Comparison of ENCODE assay signal across 15 cellular contexts in the genomic region with DNA sequence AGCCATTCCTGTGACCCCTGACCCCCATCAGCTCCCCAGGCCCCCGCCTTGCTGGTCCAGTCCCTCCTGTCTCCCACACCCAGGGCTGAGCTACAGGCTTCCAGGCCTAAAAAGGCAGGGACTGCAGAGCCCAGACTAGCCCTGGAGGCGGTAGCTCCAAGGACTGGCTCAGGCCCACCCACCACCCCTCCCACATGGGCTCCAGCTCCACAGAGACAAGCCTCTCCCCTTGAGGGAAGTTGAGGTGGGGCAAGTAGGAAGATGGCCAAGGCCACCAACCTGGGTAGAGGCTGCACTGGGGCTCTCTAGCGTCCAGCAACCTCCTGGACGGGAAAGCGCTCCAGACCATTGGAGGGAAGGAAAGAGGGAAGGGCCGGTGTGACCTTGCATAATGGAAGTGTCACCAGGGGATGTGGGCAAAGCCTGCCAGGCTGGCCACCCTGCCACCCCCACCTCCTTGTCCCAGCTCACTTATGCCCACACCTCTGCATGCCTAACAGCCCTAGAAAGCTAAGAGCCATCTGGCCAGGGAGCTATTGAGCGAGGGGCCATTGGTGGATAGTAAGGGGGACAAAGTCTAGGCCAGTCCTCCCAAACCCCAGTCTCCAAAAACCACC.
DNase-seq lines count a peak whose midpoint lies in the region; ATAC-seq and TF ChIP-seq lines count a peak whose summit lies in the region.
"Had no signal": no experiment of that assay in that cellular context is flagged by ENCODE, and none has a peak within 500 bp of the region (broad histone marks: within the 10 kb centered on the region; RNA-seq: fewer than 3 reads in every experiment).

No MANE protein-coding gene starts in this region.

- H3K4me3 ChIP-seq in Peyer's patch (peak overlapping the region in 2 of 4 donors; percentile 26 to 67), left ventricle myocardium inferior (peak overlapping the region; percentile 84), neuronal stem cell (ENCODE audit: low read length in 2 of 2) (no peak overlapping the region), thoracic aorta (peak overlapping the region; percentile 82)
- H3K4me3 ChIP-seq: HAP-1 had no signal

- H3K79me1 ChIP-seq in neuronal stem cell (ENCODE audit: low read depth, low read length) = no peaks in the 10 kb centered on the region

- ATAC-seq in thoracic aorta (ENCODE audit: insufficient number of reproducible peaks, low FRiP score, low read depth) (peak; percentile 14), HG03175 (IDR thresholded peaks at IDR 0.05; ENCODE audit: unreplicated experiment) (no peak), GM18511 (IDR thresholded peaks at IDR 0.05; ENCODE audit: unreplicated experiment) (no peak)
- ATAC-seq: activated CD8-positive, alpha-beta T cell treated with anti-CD3 and anti-CD28 coated beads, Interleukin-2, amount 10 ng/mL, durations not matched to agents 7 days and 5 days; esophagus mucosa; natural killer cell treated with Interleukin-12 subunit alpha and Interleukin-12 subunit beta and Interleukin-15 and Interleukin-18, amount 100 ng/mL, for 72 hours had no signal

- H3K36me3 ChIP-seq in Peyer's patch = no peaks in the 10 kb centered on the region
- H3K36me3 ChIP-seq in left ventricle myocardium inferior = peaks cover 3% of the 10 kb centered on the region
- no peaks in the 10 kb centered on the region for H3K36me3 ChIP-seq in neuronal stem cell (replicated peaks in 1 of 2; ENCODE audit: control insufficient read depth in 2 of 2, insufficient read depth in 2 of 2, low read length in 2 of 2)
- peaks cover 16% of the 10 kb centered on the region for H3K36me3 ChIP-seq in thoracic aorta
- H3K36me3 ChIP-seq: HAP-1 had no signal

- H3K4me1 ChIP-seq in Peyer's patch (peaks cover 0 to 57% (median 0%) of the 10 kb centered on the region in 4 donors), left ventricle myocardium inferior (peaks cover 99% of the 10 kb centered on the region), neuronal stem cell (ENCODE audit: control insufficient read depth in 2 of 2, insufficient read depth in 1 of 2, low read depth in 1 of 2, low read length in 2 of 2) (peaks cover 9 to 11% of the 10 kb centered on the region in 2 donors), thoracic aorta (ENCODE audit: control insufficient read depth in 1 of 2, low read depth in 2 of 2) (peaks cover 23 to 55% of the 10 kb centered on the region in 2 donors)
- H3K4me1 ChIP-seq: HAP-1 had no signal

- H2BK12ac ChIP-seq in neuronal stem cell (ENCODE audit: low read length) = no peak overlapping the region

- peak overlapping the region in 3 of 4 donors; percentile 25 to 92 (median 80) for H3K27ac ChIP-seq in Peyer's patch
- H3K27ac ChIP-seq in left ventricle myocardium inferior (replicated peaks) = peak overlapping the region; percentile 95
- H3K27ac ChIP-seq in neuronal stem cell (replicated peaks; ENCODE audit: low read length) = no peak overlapping the region
- H3K27ac ChIP-seq in thoracic aorta = peak overlapping the region; percentile 99 to 100

- no peak overlapping the region for H4K8ac ChIP-seq in neuronal stem cell (ENCODE audit: low read depth, low read length)

- no peak overlapping the region for H3K14ac ChIP-seq in neuronal stem cell (ENCODE audit: low read length)

- H3K9ac ChIP-seq in neuronal stem cell (ENCODE audit: low read depth, low read length, poor library complexity) = no peak overlapping the region

- H2BK120ac ChIP-seq in neuronal stem cell (ENCODE audit: low read depth, low read length) = no peak overlapping the region

- no peak overlapping the region for H3K4me2 ChIP-seq in neuronal stem cell (ENCODE audit: insufficient read depth, low read length, poor library complexity, severe bottlenecking)

- H2AFZ ChIP-seq in neuronal stem cell (ENCODE audit: low read length) = no peak overlapping the region

- intact Hi-C loops in left ventricle myocardium inferior (cut with micrococcal nuclease) = no loop called here

- no peak overlapping the region for H2BK15ac ChIP-seq in neuronal stem cell (ENCODE audit: low read length)

- TF ChIP-seq POLR2A in Peyer's patch (IDR thresholded peaks at IDR 0.05) = no peak

- WGBS in neuronal stem cell (ENCODE audit: extremely low coverage in 2 of 2, insufficient read length in 2 of 2, insufficient replicate concordance in 1 of 2), 2 donors = no CpG with 5 or more reads among the region's 7 CpGs

- no peak for TF ChIP-seq CTCF in Peyer's patch (IDR thresholded peaks at IDR 0.05)
- TF ChIP-seq CTCF in left ventricle myocardium inferior (IDR thresholded peaks at IDR 0.05; ENCODE audit: borderline replicate concordance) = no peak
- TF ChIP-seq CTCF in thoracic aorta (IDR thresholded peaks at IDR 0.05) = no peak

- DNase-seq in Peyer's patch = no peak
- DNase-seq in left ventricle myocardium inferior = peak; percentile 43
- no peak for DNase-seq in neuronal stem cell (ENCODE audit: low spot score)
- DNase-seq in thoracic aorta (ENCODE audit: low spot score) = no peak
- DNase-seq in NK-92 treated with Interleukin-12 subunit alpha and Interleukin-12 subunit beta, amount 100 ng/mL, for 24 hours (lab: John Stamatoyannopoulos, UW) = no peak
- no peak for DNase-seq in GF-D8 (lab: John Stamatoyannopoulos, UW)
- DNase-seq: activated CD8-positive, alpha-beta T cell treated with anti-CD3 and anti-CD28 coated beads, Interleukin-2, amount 10 ng/mL, durations not matched to agents 7 days and 5 days; islet precursor cell; RPMI8226; stimulated activated CD4-positive, alpha-beta T cell treated with anti-CD3 and anti-CD28 coated beads, Interleukin-4, amount 100 ng/mL, for 24 hours had no signal

- H3K9me3 ChIP-seq in Peyer's patch (no peaks in the 10 kb centered on the region), left ventricle myocardium inferior (replicated peaks) (no peaks in the 10 kb centered on the region), neuronal stem cell (replicated peaks in 1 of 2; ENCODE audit: control insufficient read depth in 2 of 2, insufficient read depth in 1 of 2, low read depth in 1 of 2, low read length in 2 of 2) (no peaks in the 10 kb centered on the region), thoracic aorta (no peaks in the 10 kb centered on the region)
- H3K9me3 ChIP-seq: HAP-1 had no signal

- H3K27me3 ChIP-seq in Peyer's patch (no peaks in the 10 kb centered on the region), left ventricle myocardium inferior (ENCODE audit: low read depth) (no peaks in the 10 kb centered on the region), neuronal stem cell (ENCODE audit: control insufficient read depth in 3 of 3, insufficient read depth in 3 of 3, low read depth in 1 of 3, low read length in 3 of 3) (no peaks in the 10 kb centered on the region), thoracic aorta (replicated peaks; ENCODE audit: insufficient read depth) (no peaks in the 10 kb centered on the region)

- H3K18ac ChIP-seq in neuronal stem cell (ENCODE audit: low read length) = no peak overlapping the region

- peak overlapping the region; percentile 56 for H2AK5ac ChIP-seq in neuronal stem cell (ENCODE audit: low read depth, low read length)

- peak overlapping the region; percentile 26 for H2BK5ac ChIP-seq in neuronal stem cell (ENCODE audit: low read length)

- H3K23ac ChIP-seq in neuronal stem cell (ENCODE audit: low read depth, low read length, poor library complexity) = no peak overlapping the region

- no peak overlapping the region for H4K91ac ChIP-seq in neuronal stem cell (ENCODE audit: low read depth, low read length, poor library complexity)

- H3K4ac ChIP-seq in neuronal stem cell (ENCODE audit: low read length) = no peak overlapping the region

Comparison
In these comparisons a context has a peak if more than half of its experiments do, and no peak if none do; other contexts are left out.
1. H3K4me3 ChIP-seq: peak in left ventricle myocardium inferior (single experiment) and thoracic aorta (single experiment); none in neuronal stem cell (0 of 2).